8 cellular contexts compared by ENCODE assay signal in genomic region chr21:6157515-6157914, GRCh38.
DNase-seq lines count a peak whose midpoint lies in the region; ATAC-seq and TF ChIP-seq lines count a peak whose summit lies in the region.
"Not testable (repeated sequence)": the region's sequence is repeated elsewhere in the genome, so short reads cannot be mapped to it uniquely, and the experiment has no call there.

No MANE protein-coding gene starts in this region.

- H3K27ac Mint-ChIP-seq in activated B cell treated with CpG ODN at 0.5 μM for 24 hours; memory B cell; stimulated activated naive B cell treated with anti-CD40 and anti-IgM and Interleukin-4, amounts not matched to agents 10 μg/mL and 1 μg/mL and 100 μg/mL, for 72 hours: not testable (repeated sequence)

- not testable (repeated sequence) for H3K4me1 Mint-ChIP-seq in activated B cell treated with CpG ODN at 0.5 μM for 24 hours; memory B cell; stimulated activated naive B cell treated with anti-CD40 and anti-IgM and Interleukin-4, amounts not matched to agents 10 μg/mL and 1 μg/mL and 100 μg/mL, for 72 hours

- TF ChIP-seq CTCF in activated B cell treated with CpG ODN at 0.5 μM for 24 hours (IDR thresholded peaks at IDR 0.05), result not testable (repeated sequence)

- H3K36me3 Mint-ChIP-seq in activated B cell treated with CpG ODN at 0.5 μM for 24 hours (ENCODE audit: low read depth); memory B cell; stimulated activated naive B cell treated with anti-CD40 and anti-IgM and Interleukin-4, amounts not matched to agents 10 μg/mL and 1 μg/mL and 100 μg/mL, for 72 hours: not testable (repeated sequence)

- POLR2A ChIA-PET in activated B cell treated with CpG ODN at 0.5 μM for 24 hours (lab: Charles Lee), result not testable (repeated sequence)

- ATAC-seq in GM18498 (IDR thresholded peaks at IDR 0.05; ENCODE audit: unreplicated experiment) (peak; percentile 8), GM18517 (IDR thresholded peaks at IDR 0.05; ENCODE audit: unreplicated experiment) (peak; percentile 10), GM18909 (IDR thresholded peaks at IDR 0.05; ENCODE audit: poor library complexity, unreplicated experiment) (peak; percentile 26), GM21717 (IDR thresholded peaks at IDR 0.05; ENCODE audit: unreplicated experiment) (peak; percentile 28), HG03354 (IDR thresholded peaks at IDR 0.05; ENCODE audit: poor library complexity, severe bottlenecking, unreplicated experiment) (peak; percentile 10), activated B cell treated with CpG ODN at 0.5 μM for 24 hours (ENCODE audit: low read depth) (peak; percentile 15), memory B cell (ENCODE audit: low read depth) (peak; percentile 4)
- peak; percentile 53 to 57 for ATAC-seq in stimulated activated naive B cell treated with anti-CD40 and anti-IgM and Interleukin-4, amounts not matched to agents 10 μg/mL and 1 μg/mL and 100 μg/mL, for 72 hours (replicated peaks)

- CTCF ChIA-PET in activated B cell treated with CpG ODN at 0.5 μM for 24 hours (lab: Charles Lee), result not testable (repeated sequence)

- H3K4me3 Mint-ChIP-seq in activated B cell treated with CpG ODN at 0.5 μM for 24 hours; memory B cell; stimulated activated naive B cell treated with anti-CD40 and anti-IgM and Interleukin-4, amounts not matched to agents 10 μg/mL and 1 μg/mL and 100 μg/mL, for 72 hours: not testable (repeated sequence)

- not testable (repeated sequence) for H3K27me3 Mint-ChIP-seq in activated B cell treated with CpG ODN at 0.5 μM for 24 hours; memory B cell; stimulated activated naive B cell treated with anti-CD40 and anti-IgM and Interleukin-4, amounts not matched to agents 10 μg/mL and 1 μg/mL and 100 μg/mL, for 72 hours

- intact Hi-C loops in activated B cell treated with CpG ODN at 0.5 μM for 24 hours (cut with micrococcal nuclease), result not testable (repeated sequence)

- not testable (repeated sequence) for H3K9me3 Mint-ChIP-seq in activated B cell treated with CpG ODN at 0.5 μM for 24 hours; memory B cell; stimulated activated naive B cell treated with anti-CD40 and anti-IgM and Interleukin-4, amounts not matched to agents 10 μg/mL and 1 μg/mL and 100 μg/mL, for 72 hours

- DNase-seq in activated B cell treated with CpG ODN at 0.5 μM for 24 hours; memory B cell (ENCODE audit: low spot score in 2 of 2); stimulated activated naive B cell treated with anti-CD40 and anti-IgM and Interleukin-4, amounts not matched to agents 10 μg/mL and 1 μg/mL and 100 μg/mL, for 72 hours: not testable (repeated sequence)

Comparison
In these comparisons a context has a peak if more than half of its experiments do, and no peak if none do; other contexts are left out.
1. ATAC-seq: peak in every context shown above with its lines; median percentile 55 in stimulated activated naive B cell treated with anti-CD40 and anti-IgM and Interleukin-4, amounts not matched to agents 10 μg/mL and 1 μg/mL and 100 μg/mL, for 72 hours; 28 in GM21717; 26 in GM18909; 15 in activated B cell treated with CpG ODN at 0.5 μM for 24 hours; 10 in GM18517; 10 in HG03354; 8 in GM18498; 4 in memory B cell.